30 cellular contexts compared by ENCODE assay signal in genomic region chr5:161030219-161030618, GRCh38.
"Had no signal": no experiment of that assay in that cellular context is flagged by ENCODE, and none has a peak within 500 bp of the region (broad histone marks: within the 10 kb centered on the region; RNA-seq: fewer than 3 reads in every experiment).

No MANE protein-coding gene starts in this region.

- H3K4me3 ChIP-seq: adrenal gland, ascending aorta, breast epithelium, cardiac muscle cell, colonic mucosa, esophagus squamous epithelium, gastroesophageal sphincter, heart right ventricle, hepatocyte had no signal

- H3K4me2 ChIP-seq: hepatocyte had no signal

- H3K9me3 ChIP-seq: adrenal gland, ascending aorta, breast epithelium, colonic mucosa, esophagus squamous epithelium, gastroesophageal sphincter, heart right ventricle had no signal

- H3K27ac ChIP-seq: adrenal gland, ascending aorta, breast epithelium, cardiac muscle cell, colonic mucosa, epithelial cell of prostate, esophagus squamous epithelium, gastroesophageal sphincter, heart right ventricle, hepatocyte had no signal

- H3K36me3 ChIP-seq: adrenal gland, ascending aorta, breast epithelium, cardiac muscle cell, colonic mucosa, esophagus squamous epithelium, gastroesophageal sphincter, heart right ventricle had no signal

- H3K79me2 ChIP-seq: hepatocyte had no signal

- H3K27me3 ChIP-seq: adrenal gland, ascending aorta, breast epithelium, cardiac muscle cell, colonic mucosa, esophagus squamous epithelium, gastroesophageal sphincter, heart right ventricle, hepatocyte had no signal

- DNase-seq: activated CD4-positive, alpha-beta memory T cell treated with anti-CD3 and anti-CD28 coated beads for 36 hours; activated CD4-positive, alpha-beta T cell treated with anti-CD3 and anti-CD28 coated beads for 36 hours; activated CD4-positive, alpha-beta T cell treated with anti-CD3 and anti-CD28 coated beads, Interleukin-2, amount 10 ng/mL, durations not matched to agents 24 days and 14 days; activated CD4-positive, CD25-positive, alpha-beta regulatory T cell; activated CD4-positive, CD25-positive, alpha-beta regulatory T cell treated with anti-CD3 and anti-CD28 coated beads, Interleukin-2, amount 50 U/mL, for 72 hours; activated CD8-positive, alpha-beta memory T cell treated with anti-CD3 and anti-CD28 coated beads, Interleukin-2, amount 10 ng/mL, durations not matched to agents 7 days and 5 days; activated CD8-positive, alpha-beta memory T cell treated with anti-CD3 and anti-CD28 coated beads, Interleukin-2, amount 50 U/mL, for 4 hours; activated CD8-positive, alpha-beta T cell treated with anti-CD3 and anti-CD28 coated beads, Interleukin-2, amount 10 ng/mL, durations not matched to agents 7 days and 5 days; activated effector memory CD4-positive, alpha-beta T cell treated with anti-CD3 and anti-CD28 coated beads, Interleukin-2, amount 50 U/mL, for 16 hours; activated naive CD4-positive, alpha-beta T cell treated with anti-CD3 and anti-CD28 coated beads for 36 hours; activated naive CD8-positive, alpha-beta T cell treated with anti-CD3 and anti-CD28 coated beads for 36 hours; activated naive CD8-positive, alpha-beta T cell treated with anti-CD3 and anti-CD28 coated beads, Interleukin-2, amount 50 U/mL, for 24 hours; activated T-cell treated with anti-CD3 and anti-CD28 coated beads, Interleukin-2, amount 50 U/mL, for 1 hour; activated T-cell treated with anti-CD3 and anti-CD28 coated beads, Interleukin-2, amount 50 U/mL, for 48 hours; adrenal gland; amygdala; central memory CD4-positive, alpha-beta T cell; cerebellar nuclear complex; colonic mucosa; effector CD8-positive, alpha-beta T cell; esophagus squamous epithelium; foreskin melanocyte; heart right ventricle; T1000 had no signal

- H2AFZ ChIP-seq: hepatocyte had no signal
